ENCODE assay signal across 12 cellular contexts in genomic region chr1:241612533-241613505, GRCh38. TPM values are rescaled to one million over a fixed set of nuclear protein-coding genes. Genes with fewer than 3 reads are reported as not detected.
DNase-seq lines count a peak whose midpoint lies in the region; ATAC-seq, FAIRE-seq and TF ChIP-seq lines count a peak whose summit lies in the region.
"Had no signal": no experiment of that assay in that cellular context is flagged by ENCODE, and none has a peak within 500 bp of the region (broad histone marks: within the 10 kb centered on the region; RNA-seq: fewer than 3 reads in every experiment).

No MANE protein-coding gene starts in this region.

- peak; percentile 82 for DNase-seq in LHCN-M2 (ENCODE audit: low read depth)
- peak; percentile 72 for DNase-seq in astrocyte of the cerebellum (ENCODE audit: low read depth)
- DNase-seq in HepG2 (ENCODE audit: low spot score) = no peak
- no peak for DNase-seq in transverse colon
- DNase-seq in glutamatergic neuron = no peak
- no peak for DNase-seq in KBM-7
- DNase-seq: CD4-positive, CD25-positive, alpha-beta regulatory T cell; Right ventricle myocardium superior had no signal

- H3K4me1 ChIP-seq in ACC112 (ENCODE audit: control insufficient read depth, insufficient read depth, low read length, unreplicated experiment) (peaks cover 61% of the 10 kb centered on the region), HepG2 (ENCODE audit: insufficient read depth, low read length) (peaks cover 32% of the 10 kb centered on the region), transverse colon (peaks cover 3 to 46% (median 12%) of the 10 kb centered on the region in 4 donors)

- TF ChIP-seq CTCF in astrocyte of the cerebellum (IDR thresholded peaks at IDR 0.05; ENCODE audit: low read depth, low read length, missing control alignments) (no peak), HepG2 (CRISPR knock-in tag; IDR thresholded peaks at IDR 0.05) (no peak), transverse colon (IDR thresholded peaks at IDR 0.05) (no peak), glutamatergic neuron (IDR thresholded peaks at IDR 0.05; ENCODE audit: partially characterized antibody, unreplicated experiment) (no peak)

- H4K20me1 ChIP-seq in HepG2 (ENCODE audit: insufficient read depth, low read length) = no peaks in the 10 kb centered on the region; the same call in 1 of the 2 replicates

- H3K27ac ChIP-seq in ACC112 (ENCODE audit: low read depth, low read length) (peak overlapping the region; percentile 84), HepG2 (ENCODE audit: extremely low read length, insufficient read depth, low read length) (no peak overlapping the region), transverse colon (no peak overlapping the region)

- no peaks in the 10 kb centered on the region for H3K79me2 ChIP-seq in ACC112 (ENCODE audit: control insufficient read depth, insufficient read depth, low read length, unreplicated experiment)
- no peaks in the 10 kb centered on the region for H3K79me2 ChIP-seq in HepG2 (ENCODE audit: insufficient read depth, low read length)

- CTCF ChIA-PET in HepG2 (lab: Yijun Ruan, JAX; ENCODE audit: low intra/inter-chr PET ratio, low total read pairs) = interaction anchor here (3.9 kb wide), 1 partner anchor 15 kb away, joined by 38 read pairs; no protein-coding TSS in a partner anchor

- no peaks in the 10 kb centered on the region for H3K27me3 Mint-ChIP-seq in glutamatergic neuron (ENCODE audit: unreplicated experiment)
- H3K27me3 Mint-ChIP-seq: CD4-positive, CD25-positive, alpha-beta regulatory T cell had no signal

- no peaks in the 10 kb centered on the region for H3K4me1 Mint-ChIP-seq in glutamatergic neuron (ENCODE audit: low read depth, unreplicated experiment)
- H3K4me1 Mint-ChIP-seq: CD4-positive, CD25-positive, alpha-beta regulatory T cell; nephron had no signal

- in situ Hi-C loops in astrocyte of the cerebellum (cut with HindIII; ENCODE audit: low sequenced_read_pairs) (loop anchor here (10.0 kb wide), 1 partner anchor 232 kb away; the partner anchor contains the start of gene EXO1), HepG2 (cut with HindIII; ENCODE audit: extremely low pct_ligation_motif_present, low pct_unique_long_range_greater_than_20kb) (loop anchor here (5.0 kb wide), 1 partner anchor 224 kb away; no protein-coding TSS in a partner anchor), transverse colon (cut with MboI; ENCODE audit: low pct_ligation_motif_present in 1 of 4, low pct_unique_long_range_greater_than_20kb in 1 of 4, low sequenced_read_pairs in 3 of 4) (loop anchor here in 3 of 4 donors (25.0 kb wide), 2 partner anchors 224 to 374 kb away; partner anchors contain the start of genes EXO1 (in 2 of the 3) and MAP1LC3C (in 2 of the 3)), KBM-7 (cut with MboI; ENCODE audit: low pct_unique_long_range_greater_than_20kb, low sequenced_read_pairs) (no loop called here)

- H3K4me3 ChIP-seq in ACC112 (ENCODE audit: low read depth, low read length) = peak overlapping the region; percentile 33; the same call in 1 of the 2 replicates
- no peak overlapping the region for H3K4me3 ChIP-seq in astrocyte of the cerebellum (ENCODE audit: low read depth, low read length)
- no peak overlapping the region for H3K4me3 ChIP-seq in HepG2 (replicated peaks in 1 of 3; ENCODE audit: insufficient read depth in 1 of 3, low read depth in 2 of 3, low read length in 3 of 3)
- no peak overlapping the region for H3K4me3 ChIP-seq in transverse colon

- H3K27ac Mint-ChIP-seq in glutamatergic neuron (ENCODE audit: unreplicated experiment) = no peak overlapping the region
- H3K27ac Mint-ChIP-seq: CD4-positive, CD25-positive, alpha-beta regulatory T cell; nephron had no signal

- no peaks in the 10 kb centered on the region for H3K9me3 Mint-ChIP-seq in glutamatergic neuron (ENCODE audit: unreplicated experiment)
- H3K9me3 Mint-ChIP-seq: CD4-positive, CD25-positive, alpha-beta regulatory T cell; nephron had no signal

- no peak for ATAC-seq in HepG2
- ATAC-seq in GM18870 (IDR thresholded peaks at IDR 0.05; ENCODE audit: unreplicated experiment) = no peak

- TF ChIP-seq EP300 in HepG2 (IDR thresholded peaks at IDR 0.05; ENCODE audit: low read depth in 2 of 2, low read length in 2 of 2) (no peak), HepG2 (CRISPR knock-in tag; IDR thresholded peaks at IDR 0.05; ENCODE audit: borderline replicate concordance) (no peak), transverse colon (IDR thresholded peaks at IDR 0.05; ENCODE audit: low read depth) (no peak)

- no peak for FAIRE-seq in HepG2 (lab: Jason Lieb, UNC)

- H3K36me3 ChIP-seq in ACC112 (ENCODE audit: insufficient read depth, low read length) (no peaks in the 10 kb centered on the region), HepG2 (replicated peaks in 1 of 2; ENCODE audit: control insufficient read depth in 1 of 2, insufficient read depth in 2 of 2, low read length in 2 of 2) (no peaks in the 10 kb centered on the region), transverse colon (no peaks in the 10 kb centered on the region)

- H3K9ac ChIP-seq in HepG2 (ENCODE audit: insufficient read depth, low read depth, low read length) = no peak overlapping the region

- no peaks in the 10 kb centered on the region for H3K9me3 ChIP-seq in HepG2 (ENCODE audit: low read length)
- H3K9me3 ChIP-seq in transverse colon = no peaks in the 10 kb centered on the region

- H3K4me2 ChIP-seq in HepG2 (ENCODE audit: low read depth, low read length) = no peak overlapping the region

- TF ChIP-seq RAD21 in HepG2 (CRISPR knock-in tag; IDR thresholded peaks at IDR 0.05) = no peak

- TF ChIP-seq POLR2A in HepG2 (IDR thresholded peaks at IDR 0.05; ENCODE audit: insufficient read depth in 1 of 2, low read depth in 2 of 2, low read length in 2 of 2) = no peak
- no peak for TF ChIP-seq POLR2A in transverse colon (IDR thresholded peaks at IDR 0.05)

- H3K27me3 ChIP-seq in ACC112 (ENCODE audit: insufficient read depth, low read length) (no peaks in the 10 kb centered on the region), HepG2 (ENCODE audit: control insufficient read depth in 1 of 2, insufficient read depth in 2 of 2, low read length in 2 of 2) (no peaks in the 10 kb centered on the region), transverse colon (no peaks in the 10 kb centered on the region)

- H2AFZ ChIP-seq in ACC112 (ENCODE audit: low read length, unreplicated experiment) (peak overlapping the region; percentile 57), HepG2 (ENCODE audit: low read length) (no peak overlapping the region)

- no peaks in the 10 kb centered on the region for H3K36me3 Mint-ChIP-seq in glutamatergic neuron (ENCODE audit: unreplicated experiment)
- H3K36me3 Mint-ChIP-seq: CD4-positive, CD25-positive, alpha-beta regulatory T cell had no signal

- 92% methylated on average over 9 of the region's 9 CpGs for WGBS in HepG2 (ENCODE audit: low lambda C conversion rate)
- whole genome bisulfite sequencing in transverse colon (ENCODE audit: low coverage in 1 of 2), 2 donors = 75 to 77% methylated on average over 9 of the region's 9 CpGs

- BruUV-seq in HepG2 (replicated peaks; lab: Mats Ljungman, UMichigan) = no TSS peak

- intact Hi-C loops in HepG2 (cut with micrococcal nuclease; ENCODE audit: unreplicated experiment) (loop anchor here (5.0 kb wide), 1 partner anchor 81 kb away; the partner anchor contains the start of gene KMO), transverse colon (cut with DNase I; ENCODE audit: low total_unique reads) (no loop called here)

- POLR2A ChIA-PET in HepG2 (lab: Yijun Ruan, JAX) = interaction anchor here (2.1 kb wide), 1 partner anchor 28 kb away, joined by 4 read pairs; the partner anchor contains the start of genes CHML and OPN3

- H3K4me3 Mint-ChIP-seq in glutamatergic neuron (ENCODE audit: unreplicated experiment) = no peak overlapping the region
- H3K4me3 Mint-ChIP-seq: CD4-positive, CD25-positive, alpha-beta regulatory T cell; nephron had no signal

RNA-seq across cellular contexts. Expression of gene CHML, which starts 27.4 kb away (rescaled TPM):
- 8.7 and 10.4 TPM in 2 replicates for total RNA-seq in LHCN-M2 (2014; rRNA removed)
- 2.3 TPM for polyA plus RNA-seq in LHCN-M2 (2012)
- total RNA-seq in HepG2 (2016; rRNA removed; fragmentation: Illumina TruSeq; extraction: Trizol) = 16.7 and 21.0 TPM in 2 replicates
- total RNA-seq in HepG2 (2016; cell fraction: cytosol; rRNA removed; fragmentation: Illumina TruSeq; extraction: Trizol; ENCODE audit: low read depth) = 1.2 and 1.5 TPM in 2 replicates
- total RNA-seq in HepG2 (2016; cell fraction: insoluble cytoplasmic fraction; rRNA removed; fragmentation: Illumina TruSeq; extraction: Trizol) = 15.5 and 19.9 TPM in 2 replicates
- total RNA-seq in HepG2 (2016; cell fraction: membrane; rRNA removed; fragmentation: Illumina TruSeq; extraction: Trizol) = 7.3 TPM in 2 replicates
- total RNA-seq in HepG2 (2016; cell fraction: nucleus; rRNA removed; fragmentation: Illumina TruSeq; extraction: Trizol) = 27.0 and 27.7 TPM in 2 replicates
- 5.2 TPM in 2 replicates for polyA plus RNA-seq in HepG2 (2011; rRNA removed)
- 2.2 and 2.7 TPM in 2 replicates for polyA plus RNA-seq in HepG2 (2011; cell fraction: cytosol; rRNA removed)
- polyA plus RNA-seq in HepG2 (2011; cell fraction: nucleus; rRNA removed) = 7.1 and 7.8 TPM in 2 replicates
- 7.1 and 8.1 TPM in 2 replicates for polyA plus RNA-seq in HepG2 (2012)
- polyA plus RNA-seq in HepG2 (2016; cell fraction: cytosol; fragmentation: Illumina TruSeq; extraction: Trizol; ENCODE audit: low read depth) = 0.27 and 0.35 TPM in 2 replicates
- 9.8 and 11.3 TPM in 2 replicates for polyA plus RNA-seq in HepG2 (2016; cell fraction: insoluble cytoplasmic fraction; fragmentation: Illumina TruSeq; extraction: Trizol; ENCODE audit: low read depth)
- polyA plus RNA-seq in HepG2 (2016; cell fraction: membrane; fragmentation: Illumina TruSeq; extraction: Trizol; ENCODE audit: low read depth) = 1.2 and 1.6 TPM in 2 replicates
- 16.7 and 19.0 TPM in 2 replicates for polyA plus RNA-seq in HepG2 (2016; cell fraction: nucleus; fragmentation: Illumina TruSeq; extraction: Trizol; ENCODE audit: insufficient read depth, low read depth)
- 34.4 and 211 TPM in 2 replicates for polyA minus RNA-seq in HepG2 (2011; rRNA and poly(A)+ RNA removed; ENCODE audit: low replicate concordance)
- polyA minus RNA-seq in HepG2 (2011; cell fraction: cytosol; rRNA and poly(A)+ RNA removed) = 8.0 and 11.1 TPM in 2 replicates
- polyA minus RNA-seq in HepG2 (2011; cell fraction: nucleus; rRNA and poly(A)+ RNA removed) = 44.5 and 48.6 TPM in 2 replicates
- total RNA-seq in transverse colon = 10 to 100 TPM in 3 of 4 donors, 1 to 10 TPM in 1; 1.6 to 14.6 (median 12.9) TPM
- total RNA-seq in glutamatergic neuron (ENCODE audit: unreplicated experiment) = 23.3 TPM

RNA-seq across cellular contexts. Expression of gene OPN3, which starts 27.4 kb away (rescaled TPM):
- total RNA-seq in LHCN-M2 (2014; rRNA removed) = 33.5 and 34.5 TPM in 2 replicates
- 18.8 TPM for polyA plus RNA-seq in LHCN-M2 (2012)
- total RNA-seq in HepG2 (2016; rRNA removed; fragmentation: Illumina TruSeq; extraction: Trizol) = 17.2 and 17.4 TPM in 2 replicates
- 10.2 and 13.6 TPM in 2 replicates for total RNA-seq in HepG2 (2016; cell fraction: cytosol; rRNA removed; fragmentation: Illumina TruSeq; extraction: Trizol; ENCODE audit: low read depth)
- 16.6 and 16.7 TPM in 2 replicates for total RNA-seq in HepG2 (2016; cell fraction: insoluble cytoplasmic fraction; rRNA removed; fragmentation: Illumina TruSeq; extraction: Trizol)
- total RNA-seq in HepG2 (2016; cell fraction: membrane; rRNA removed; fragmentation: Illumina TruSeq; extraction: Trizol) = 27.6 and 32.6 TPM in 2 replicates
- 9.9 and 12.6 TPM in 2 replicates for total RNA-seq in HepG2 (2016; cell fraction: nucleus; rRNA removed; fragmentation: Illumina TruSeq; extraction: Trizol)
- 15.8 and 23.0 TPM in 2 replicates for polyA plus RNA-seq in HepG2 (2011; rRNA removed)
- 11.8 and 19.2 TPM in 2 replicates for polyA plus RNA-seq in HepG2 (2011; cell fraction: cytosol; rRNA removed)
- 5.3 and 5.8 TPM in 2 replicates for polyA plus RNA-seq in HepG2 (2011; cell fraction: nucleus; rRNA removed)
- 19.0 and 21.9 TPM in 2 replicates for polyA plus RNA-seq in HepG2 (2012)
- 16.5 and 18.0 TPM in 2 replicates for polyA plus RNA-seq in HepG2 (2016; cell fraction: cytosol; fragmentation: Illumina TruSeq; extraction: Trizol; ENCODE audit: low read depth)
- 21.8 and 24.0 TPM in 2 replicates for polyA plus RNA-seq in HepG2 (2016; cell fraction: insoluble cytoplasmic fraction; fragmentation: Illumina TruSeq; extraction: Trizol; ENCODE audit: low read depth)
- polyA plus RNA-seq in HepG2 (2016; cell fraction: membrane; fragmentation: Illumina TruSeq; extraction: Trizol; ENCODE audit: low read depth) = 30.5 and 31.8 TPM in 2 replicates
- polyA plus RNA-seq in HepG2 (2016; cell fraction: nucleus; fragmentation: Illumina TruSeq; extraction: Trizol; ENCODE audit: insufficient read depth, low read depth) = 23.1 and 23.3 TPM in 2 replicates
- 13.5 and 35.7 TPM in 2 replicates for polyA minus RNA-seq in HepG2 (2011; rRNA and poly(A)+ RNA removed; ENCODE audit: low replicate concordance)
- polyA minus RNA-seq in HepG2 (2011; cell fraction: cytosol; rRNA and poly(A)+ RNA removed) = 8.9 and 10.1 TPM in 2 replicates
- polyA minus RNA-seq in HepG2 (2011; cell fraction: nucleus; rRNA and poly(A)+ RNA removed) = 7.6 and 10.9 TPM in 2 replicates
- 100 to 1,000 TPM in 1 of 4 donors, 10 to 100 TPM in 3; 23.5 to 107 (median 49.3) TPM for total RNA-seq in transverse colon
- total RNA-seq in glutamatergic neuron (ENCODE audit: unreplicated experiment) = 12.5 TPM

RNA-seq across cellular contexts. Expression of gene WDR64, which starts 39.3 kb away (rescaled TPM):
- total RNA-seq in LHCN-M2 (2014; rRNA removed) (not detected in 2 replicates), HepG2 (2016; rRNA removed; fragmentation: Illumina TruSeq; extraction: Trizol) (not detected in 2 replicates), transverse colon (not detected), glutamatergic neuron (ENCODE audit: unreplicated experiment) (not detected)
- polyA plus RNA-seq in LHCN-M2 (2012) = not detected
- not detected in 2 replicates for total RNA-seq in HepG2 (2016; cell fraction: cytosol; rRNA removed; fragmentation: Illumina TruSeq; extraction: Trizol; ENCODE audit: low read depth)
- total RNA-seq in HepG2 (2016; cell fraction: insoluble cytoplasmic fraction; rRNA removed; fragmentation: Illumina TruSeq; extraction: Trizol) = not detected in 2 replicates
- total RNA-seq in HepG2 (2016; cell fraction: membrane; rRNA removed; fragmentation: Illumina TruSeq; extraction: Trizol) = not detected in 2 replicates
- not detected in 2 replicates for total RNA-seq in HepG2 (2016; cell fraction: nucleus; rRNA removed; fragmentation: Illumina TruSeq; extraction: Trizol)
- polyA plus RNA-seq in HepG2 (2011; rRNA removed) = not detected in 2 replicates
- not detected in 2 replicates for polyA plus RNA-seq in HepG2 (2011; cell fraction: cytosol; rRNA removed)
- not detected in 2 replicates for polyA plus RNA-seq in HepG2 (2011; cell fraction: nucleus; rRNA removed)
- polyA plus RNA-seq in HepG2 (2012) = not detected in 2 replicates
- polyA plus RNA-seq in HepG2 (2016; cell fraction: cytosol; fragmentation: Illumina TruSeq; extraction: Trizol; ENCODE audit: low read depth) = not detected in 2 replicates
- not detected in 2 replicates for polyA plus RNA-seq in HepG2 (2016; cell fraction: insoluble cytoplasmic fraction; fragmentation: Illumina TruSeq; extraction: Trizol; ENCODE audit: low read depth)
- not detected in 2 replicates for polyA plus RNA-seq in HepG2 (2016; cell fraction: membrane; fragmentation: Illumina TruSeq; extraction: Trizol; ENCODE audit: low read depth)
- not detected in 2 replicates for polyA plus RNA-seq in HepG2 (2016; cell fraction: nucleus; fragmentation: Illumina TruSeq; extraction: Trizol; ENCODE audit: insufficient read depth, low read depth)
- polyA minus RNA-seq in HepG2 (2011; rRNA and poly(A)+ RNA removed; ENCODE audit: low replicate concordance) = not detected in 2 replicates
- polyA minus RNA-seq in HepG2 (2011; cell fraction: cytosol; rRNA and poly(A)+ RNA removed) = not detected in 2 replicates
- polyA minus RNA-seq in HepG2 (2011; cell fraction: nucleus; rRNA and poly(A)+ RNA removed) = not detected in 2 replicates
- total RNA-seq: CD4-positive, CD25-positive, alpha-beta regulatory T cell; Right ventricle myocardium superior had no signal
- polyA plus RNA-seq: esophagus had no signal

Comparison
In these comparisons a context has a peak if more than half of its experiments do, and no peak if none do; other contexts are left out.
1. DNase-seq: peak in LHCN-M2 (single experiment) and astrocyte of the cerebellum (single experiment); none in HepG2 (single experiment), transverse colon (single experiment), glutamatergic neuron (single experiment) and KBM-7 (single experiment).